Comparison of ENCODE assay signal across 1 cellular context in the genomic region with DNA sequence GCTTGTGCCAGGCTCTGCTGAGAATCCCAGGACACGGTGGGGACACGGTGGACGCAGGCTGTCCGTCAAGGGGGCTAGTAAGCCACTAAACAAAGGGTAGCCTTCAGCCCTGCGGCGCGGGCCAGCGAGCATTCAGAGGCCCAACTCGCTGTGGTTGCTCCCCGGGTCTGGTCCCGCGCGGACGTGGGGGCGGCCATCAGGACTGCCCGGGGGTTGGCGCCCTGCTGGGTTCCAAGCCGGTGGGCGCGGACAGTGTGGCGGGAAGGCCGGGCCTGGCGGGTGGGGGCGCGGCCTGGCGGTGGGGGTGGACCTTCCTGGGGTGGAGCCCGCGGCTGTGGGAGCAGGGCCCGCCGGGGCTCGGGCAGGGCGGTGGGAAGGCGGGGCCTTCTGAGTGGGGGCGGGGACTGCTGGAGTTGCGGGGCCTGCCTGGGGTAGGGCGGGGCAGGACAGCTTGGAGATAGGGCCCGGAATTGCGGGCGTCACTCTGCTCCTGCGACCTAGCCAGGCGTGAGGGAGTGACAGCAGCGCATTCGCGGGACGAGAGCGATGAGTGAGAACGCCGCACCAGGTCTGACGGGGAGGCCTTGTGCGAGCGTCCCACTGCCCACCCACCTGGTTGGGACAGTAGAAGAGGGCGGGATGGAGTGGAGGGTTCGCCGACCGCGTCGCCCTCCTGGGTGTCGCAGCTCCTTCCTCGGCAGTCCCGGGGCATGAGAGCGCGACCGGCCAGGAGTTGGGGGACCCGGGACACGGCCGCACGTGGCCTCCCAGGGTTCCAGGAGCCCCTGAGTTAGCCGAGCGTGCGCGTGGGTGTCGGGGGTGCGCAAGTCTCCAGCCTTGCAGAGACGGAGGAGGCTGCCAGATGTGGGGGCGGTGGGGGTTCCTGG.
TF ChIP-seq lines count a peak whose summit lies in the region.

A gene with protein sequence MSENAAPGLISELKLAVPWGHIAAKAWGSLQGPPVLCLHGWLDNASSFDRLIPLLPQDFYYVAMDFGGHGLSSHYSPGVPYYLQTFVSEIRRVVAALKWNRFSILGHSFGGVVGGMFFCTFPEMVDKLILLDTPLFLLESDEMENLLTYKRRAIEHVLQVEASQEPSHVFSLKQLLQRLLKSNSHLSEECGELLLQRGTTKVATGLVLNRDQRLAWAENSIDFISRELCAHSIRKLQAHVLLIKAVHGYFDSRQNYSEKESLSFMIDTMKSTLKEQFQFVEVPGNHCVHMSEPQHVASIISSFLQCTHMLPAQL (plus strand): TSS at position 482 of the 887 bp plus-strand sequence. CDS start 65 bp downstream, at position 547.

TF ChIP-seq in HepG2, 621 proteins besides CTCF, POLR2A, EP300 and RAD21 (continued from another document):
- TF ChIP-seq, protein P1, sequence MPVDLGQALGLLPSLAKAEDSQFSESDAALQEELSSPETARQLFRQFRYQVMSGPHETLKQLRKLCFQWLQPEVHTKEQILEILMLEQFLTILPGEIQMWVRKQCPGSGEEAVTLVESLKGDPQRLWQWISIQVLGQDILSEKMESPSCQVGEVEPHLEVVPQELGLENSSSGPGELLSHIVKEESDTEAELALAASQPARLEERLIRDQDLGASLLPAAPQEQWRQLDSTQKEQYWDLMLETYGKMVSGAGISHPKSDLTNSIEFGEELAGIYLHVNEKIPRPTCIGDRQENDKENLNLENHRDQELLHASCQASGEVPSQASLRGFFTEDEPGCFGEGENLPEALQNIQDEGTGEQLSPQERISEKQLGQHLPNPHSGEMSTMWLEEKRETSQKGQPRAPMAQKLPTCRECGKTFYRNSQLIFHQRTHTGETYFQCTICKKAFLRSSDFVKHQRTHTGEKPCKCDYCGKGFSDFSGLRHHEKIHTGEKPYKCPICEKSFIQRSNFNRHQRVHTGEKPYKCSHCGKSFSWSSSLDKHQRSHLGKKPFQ (CRISPR knock-in tag; IDR thresholded peaks at IDR 0.05; ENCODE audit: insufficient replicate concordance) = no peak
- TF ChIP-seq ZNF749 (CRISPR knock-in tag; IDR thresholded peaks at IDR 0.05; ENCODE audit: borderline replicate concordance) = no peak
- TF ChIP-seq ZBTB7A (CRISPR knock-in tag; IDR thresholded peaks at IDR 0.05) = no peak
- TF ChIP-seq, protein P2, sequence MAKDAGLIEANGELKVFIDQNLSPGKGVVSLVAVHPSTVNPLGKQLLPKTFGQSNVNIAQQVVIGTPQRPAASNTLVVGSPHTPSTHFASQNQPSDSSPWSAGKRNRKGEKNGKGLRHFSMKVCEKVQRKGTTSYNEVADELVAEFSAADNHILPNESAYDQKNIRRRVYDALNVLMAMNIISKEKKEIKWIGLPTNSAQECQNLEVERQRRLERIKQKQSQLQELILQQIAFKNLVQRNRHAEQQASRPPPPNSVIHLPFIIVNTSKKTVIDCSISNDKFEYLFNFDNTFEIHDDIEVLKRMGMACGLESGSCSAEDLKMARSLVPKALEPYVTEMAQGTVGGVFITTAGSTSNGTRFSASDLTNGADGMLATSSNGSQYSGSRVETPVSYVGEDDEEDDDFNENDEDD (CRISPR knock-in tag; IDR thresholded peaks at IDR 0.05; ENCODE audit: borderline replicate concordance) = 0 out of 2 replicates have a peak, but pooled peaks have one; percentile 59
- TF ChIP-seq MED1 (CRISPR knock-in tag; IDR thresholded peaks at IDR 0.05) = no peak; the same call in 1 of the 2 replicates
- TF ChIP-seq ZNF563 (CRISPR knock-in tag; IDR thresholded peaks at IDR 0.05) = no peak
- TF ChIP-seq CBX2 (IDR thresholded peaks at IDR 0.05; ENCODE audit: low read depth, low read length) = no peak
- TF ChIP-seq CBX2 (CRISPR knock-in tag; IDR thresholded peaks at IDR 0.05; ENCODE audit: low read depth) = no peak
- TF ChIP-seq, protein P3, sequence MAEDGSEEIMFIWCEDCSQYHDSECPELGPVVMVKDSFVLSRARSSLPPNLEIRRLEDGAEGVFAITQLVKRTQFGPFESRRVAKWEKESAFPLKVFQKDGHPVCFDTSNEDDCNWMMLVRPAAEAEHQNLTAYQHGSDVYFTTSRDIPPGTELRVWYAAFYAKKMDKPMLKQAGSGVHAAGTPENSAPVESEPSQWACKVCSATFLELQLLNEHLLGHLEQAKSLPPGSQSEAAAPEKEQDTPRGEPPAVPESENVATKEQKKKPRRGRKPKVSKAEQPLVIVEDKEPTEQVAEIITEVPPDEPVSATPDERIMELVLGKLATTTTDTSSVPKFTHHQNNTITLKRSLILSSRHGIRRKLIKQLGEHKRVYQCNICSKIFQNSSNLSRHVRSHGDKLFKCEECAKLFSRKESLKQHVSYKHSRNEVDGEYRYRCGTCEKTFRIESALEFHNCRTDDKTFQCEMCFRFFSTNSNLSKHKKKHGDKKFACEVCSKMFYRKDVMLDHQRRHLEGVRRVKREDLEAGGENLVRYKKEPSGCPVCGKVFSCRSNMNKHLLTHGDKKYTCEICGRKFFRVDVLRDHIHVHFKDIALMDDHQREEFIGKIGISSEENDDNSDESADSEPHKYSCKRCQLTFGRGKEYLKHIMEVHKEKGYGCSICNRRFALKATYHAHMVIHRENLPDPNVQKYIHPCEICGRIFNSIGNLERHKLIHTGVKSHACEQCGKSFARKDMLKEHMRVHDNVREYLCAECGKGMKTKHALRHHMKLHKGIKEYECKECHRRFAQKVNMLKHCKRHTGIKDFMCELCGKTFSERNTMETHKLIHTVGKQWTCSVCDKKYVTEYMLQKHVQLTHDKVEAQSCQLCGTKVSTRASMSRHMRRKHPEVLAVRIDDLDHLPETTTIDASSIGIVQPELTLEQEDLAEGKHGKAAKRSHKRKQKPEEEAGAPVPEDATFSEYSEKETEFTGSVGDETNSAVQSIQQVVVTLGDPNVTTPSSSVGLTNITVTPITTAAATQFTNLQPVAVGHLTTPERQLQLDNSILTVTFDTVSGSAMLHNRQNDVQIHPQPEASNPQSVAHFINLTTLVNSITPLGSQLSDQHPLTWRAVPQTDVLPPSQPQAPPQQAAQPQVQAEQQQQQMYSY (CRISPR knock-in tag; IDR thresholded peaks at IDR 0.05) = no peak
- 0 out of 2 replicates have a peak, but pooled peaks have one; percentile 46 for TF ChIP-seq ZNF451 (CRISPR knock-in tag; IDR thresholded peaks at IDR 0.05)
- no peak for TF ChIP-seq SIX1 (CRISPR knock-in tag; IDR thresholded peaks at IDR 0.05; ENCODE audit: borderline replicate concordance)
- no peak for TF ChIP-seq ZNF703 (CRISPR knock-in tag; IDR thresholded peaks at IDR 0.05; ENCODE audit: borderline replicate concordance)
- peak; percentile 9 for TF ChIP-seq YY1 (IDR thresholded peaks at IDR 0.05; ENCODE audit: insufficient read depth, insufficient replicate concordance, low read depth, low read length)
- no peak for TF ChIP-seq SNAPC2 (CRISPR knock-in tag; IDR thresholded peaks at IDR 0.05)
- TF ChIP-seq KDM1A (CRISPR knock-in tag; IDR thresholded peaks at IDR 0.05) = no peak
- TF ChIP-seq ZFX (CRISPR knock-in tag; IDR thresholded peaks at IDR 0.05; ENCODE audit: low read depth) = peak; percentile 84
- TF ChIP-seq ZNF33A (CRISPR knock-in tag; IDR thresholded peaks at IDR 0.05; ENCODE audit: borderline replicate concordance) = no peak
- TF ChIP-seq ZNF556 (CRISPR knock-in tag; IDR thresholded peaks at IDR 0.05; ENCODE audit: borderline replicate concordance) = 0 out of 2 replicates have a peak, but pooled peaks have one; percentile 59
- peak; percentile 67; the same call in 1 of the 2 replicates for TF ChIP-seq ZNF772 (CRISPR knock-in tag; IDR thresholded peaks at IDR 0.05)
- TF ChIP-seq GPN1 (CRISPR knock-in tag; IDR thresholded peaks at IDR 0.05; ENCODE audit: borderline replicate concordance) = no peak
- TF ChIP-seq STAG1 (CRISPR knock-in tag; IDR thresholded peaks at IDR 0.05) = no peak
